Comparison of ENCODE assay signal across 1 cellular context in the genomic region with DNA sequence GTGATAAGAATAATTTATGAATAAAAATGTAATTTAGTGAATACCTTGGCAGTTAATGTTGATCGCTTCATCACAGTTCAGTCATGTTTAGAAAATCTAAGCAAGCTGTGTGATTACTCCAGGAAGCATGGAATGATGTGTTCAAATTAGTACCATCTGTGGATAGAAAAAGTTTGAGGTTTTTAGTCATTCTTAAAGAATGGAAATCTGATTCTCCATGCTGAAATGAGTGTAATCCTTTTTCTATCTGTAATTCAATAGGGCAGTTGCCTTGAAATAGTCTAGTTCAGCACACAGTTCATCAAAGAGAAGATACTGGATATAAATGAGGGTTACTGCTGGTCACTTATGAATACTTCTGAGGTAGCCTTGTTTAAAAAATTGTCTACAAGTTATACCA.
TF ChIP-seq lines count a peak whose summit lies in the region.

No MANE protein-coding gene starts in this region.

TF ChIP-seq in SK-N-SH, 30 proteins besides CTCF, POLR2A, EP300 and RAD21 (continued from another document):
- TF ChIP-seq, protein P1, sequence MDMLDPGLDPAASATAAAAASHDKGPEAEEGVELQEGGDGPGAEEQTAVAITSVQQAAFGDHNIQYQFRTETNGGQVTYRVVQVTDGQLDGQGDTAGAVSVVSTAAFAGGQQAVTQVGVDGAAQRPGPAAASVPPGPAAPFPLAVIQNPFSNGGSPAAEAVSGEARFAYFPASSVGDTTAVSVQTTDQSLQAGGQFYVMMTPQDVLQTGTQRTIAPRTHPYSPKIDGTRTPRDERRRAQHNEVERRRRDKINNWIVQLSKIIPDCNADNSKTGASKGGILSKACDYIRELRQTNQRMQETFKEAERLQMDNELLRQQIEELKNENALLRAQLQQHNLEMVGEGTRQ (IDR thresholded peaks at IDR 0.05; ENCODE audit: borderline replicate concordance, low read depth, low read length): no peak
- TF ChIP-seq, protein P2, sequence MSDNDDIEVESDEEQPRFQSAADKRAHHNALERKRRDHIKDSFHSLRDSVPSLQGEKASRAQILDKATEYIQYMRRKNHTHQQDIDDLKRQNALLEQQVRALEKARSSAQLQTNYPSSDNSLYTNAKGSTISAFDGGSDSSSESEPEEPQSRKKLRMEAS (IDR thresholded peaks at IDR 0.05; ENCODE audit: low read depth): no peak
- TF ChIP-seq TAF1 (IDR thresholded peaks at IDR 0.05; ENCODE audit: borderline replicate concordance, low read depth, low read length) (peak; percentile 41; the same call in 1 of the 2 replicates), RCOR1 (IDR thresholded peaks at IDR 0.05; ENCODE audit: low read length) (no peak), YY1 (IDR thresholded peaks at IDR 0.05; ENCODE audit: low read depth) (peak; percentile 42; the same call in 1 of the 2 replicates), CHD2 (IDR thresholded peaks at IDR 0.05; ENCODE audit: low read length, partially characterized antibody) (no peak), RFX5 (IDR thresholded peaks at IDR 0.05; ENCODE audit: low read length) (no peak), POLR2AphosphoS5 (IDR thresholded peaks at IDR 0.05; ENCODE audit: low read depth, low read length) (peak; percentile 88)
